In genomic region chr5:134648425-134649162, GRCh38 we compare ENCODE assay signal across 1 cellular context.
TF ChIP-seq lines count a peak whose summit lies in the region.

Gene SEC24A, plus strand, starts transcription at chr5:134648785. Its CDS starts 292 bp downstream, at chr5:134649077.

TF ChIP-seq in HepG2, 621 proteins besides CTCF, POLR2A, EP300 and RAD21 (continued from another document and continues in another):
- TF ChIP-seq CSRNP1 (CRISPR knock-in tag; IDR thresholded peaks at IDR 0.05) (peak; percentile 95), ZFP41 (CRISPR knock-in tag; IDR thresholded peaks at IDR 0.05; ENCODE audit: borderline replicate concordance) (peak; percentile 67; the same call in 1 of the 2 replicates), PCBP2 (optimal IDR thresholded peaks at IDR 0.05; ENCODE audit: low read depth, low read length, poor library complexity, severe bottlenecking) (no peak), GTF3A (CRISPR knock-in tag; conservative IDR thresholded peaks at IDR 0.05) (0 out of 2 replicates have a peak, but pooled peaks have one; percentile 54), SALL2 (CRISPR knock-in tag; IDR thresholded peaks at IDR 0.05) (peak; percentile 57; the same call in 1 of the 2 replicates), SP140L (CRISPR knock-in tag; IDR thresholded peaks at IDR 0.05; ENCODE audit: borderline replicate concordance) (0 out of 2 replicates have a peak, but pooled peaks have one; percentile 73), SIN3B (IDR thresholded peaks at IDR 0.05; ENCODE audit: low read length) (0 out of 2 replicates have a peak, but pooled peaks have one; percentile 15), ZNF207 (IDR thresholded peaks at IDR 0.05; ENCODE audit: borderline replicate concordance) (no peak), ZNF749 (CRISPR knock-in tag; IDR thresholded peaks at IDR 0.05; ENCODE audit: borderline replicate concordance) (peak; percentile 80; the same call in 1 of the 2 replicates), ZBTB21 (CRISPR knock-in tag; IDR thresholded peaks at IDR 0.05) (peak; percentile 77; the same call in 1 of the 2 replicates), TBX2 (CRISPR knock-in tag; IDR thresholded peaks at IDR 0.05; ENCODE audit: borderline replicate concordance) (peak; percentile 79), ZNF577 (CRISPR knock-in tag; IDR thresholded peaks at IDR 0.05; ENCODE audit: borderline replicate concordance, low read depth) (no peak; the same call in 1 of the 2 replicates), ZNF883 (CRISPR knock-in tag; IDR thresholded peaks at IDR 0.05; ENCODE audit: not compliant biosample characterization) (no peak), HMGXB4 (CRISPR knock-in tag; IDR thresholded peaks at IDR 0.05; ENCODE audit: borderline replicate concordance in 1 of 2, low read depth in 1 of 2) (peak; percentile 85 to 88; a peak in 3 of 4 replicates), ZNF468 (CRISPR knock-in tag; IDR thresholded peaks at IDR 0.05) (0 out of 2 replicates have a peak, but pooled peaks have one; percentile 81), AKNA (CRISPR knock-in tag; IDR thresholded peaks at IDR 0.05; ENCODE audit: borderline replicate concordance) (no peak), ZNF570 (CRISPR knock-in tag; IDR thresholded peaks at IDR 0.05; ENCODE audit: borderline replicate concordance) (no peak), ZNF3 (CRISPR knock-in tag; IDR thresholded peaks at IDR 0.05) (no peak; the same call in 1 of the 2 replicates), ZNF496 (CRISPR knock-in tag; IDR thresholded peaks at IDR 0.05; ENCODE audit: insufficient replicate concordance) (no peak), NBN (conservative IDR thresholded peaks at IDR 0.05) (no peak), ATRX (CRISPR knock-in tag; IDR thresholded peaks at IDR 0.05; ENCODE audit: borderline replicate concordance) (no peak), PITX1 (CRISPR knock-in tag; IDR thresholded peaks at IDR 0.05) (peak; percentile 58), GMEB2 (CRISPR knock-in tag; IDR thresholded peaks at IDR 0.05; ENCODE audit: low read depth) (peak; percentile 65), ZNF407 (CRISPR knock-in tag; IDR thresholded peaks at IDR 0.05; ENCODE audit: not compliant biosample characterization) (peak; percentile 13), ZBTB7A (CRISPR knock-in tag; IDR thresholded peaks at IDR 0.05) (0 out of 2 replicates have a peak, but pooled peaks have one; percentile 22), FOSL2 (CRISPR knock-in tag; IDR thresholded peaks at IDR 0.05) (peak; percentile 82), ZSCAN22 (CRISPR knock-in tag; IDR thresholded peaks at IDR 0.05) (no peak), SUZ12 (IDR thresholded peaks at IDR 0.05; ENCODE audit: low read depth, low read length) (no peak), THAP8 (CRISPR knock-in tag; IDR thresholded peaks at IDR 0.05; ENCODE audit: borderline replicate concordance) (peak; percentile 98), ZNF33A (CRISPR knock-in tag; IDR thresholded peaks at IDR 0.05; ENCODE audit: borderline replicate concordance) (peak; percentile 98; the same call in 1 of the 2 replicates), ZGPAT (CRISPR knock-in tag; IDR thresholded peaks at IDR 0.05) (peak; percentile 98), RFXAP (CRISPR knock-in tag; IDR thresholded peaks at IDR 0.05; ENCODE audit: borderline replicate concordance) (peak; percentile 33; the same call in 1 of the 2 replicates), MXI1 (IDR thresholded peaks at IDR 0.05; ENCODE audit: borderline replicate concordance, low read depth, low read length) (peak; percentile 93; the same call in 2 of the 3 replicates), HOXD1 (CRISPR knock-in tag; IDR thresholded peaks at IDR 0.05) (peak; percentile 54), ZNF18 (CRISPR knock-in tag; IDR thresholded peaks at IDR 0.05; ENCODE audit: insufficient replicate concordance) (peak; percentile 90)
